Comparison of ENCODE assay signal across 21 cellular contexts in the genomic region with DNA sequence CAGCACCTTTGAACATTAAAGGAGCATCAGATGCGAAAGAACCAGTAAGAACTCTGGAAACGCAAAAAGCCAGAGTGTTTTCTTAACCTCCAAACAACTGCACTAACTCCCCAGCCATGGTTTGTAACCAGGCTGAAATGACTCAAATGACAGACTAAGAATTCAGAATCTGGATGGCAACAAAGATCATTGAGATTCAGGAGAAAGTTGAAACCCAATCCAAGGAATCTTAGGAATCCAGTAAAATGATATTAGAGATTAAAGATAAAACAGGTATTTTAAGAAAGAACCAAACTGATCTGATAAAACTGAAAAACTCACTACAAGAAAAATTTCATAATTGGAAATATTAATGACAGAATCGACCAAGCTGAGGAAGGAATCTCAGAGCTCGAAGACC.
"Had no signal": no experiment of that assay in that cellular context is flagged by ENCODE, and none has a peak within 500 bp of the region (broad histone marks: within the 10 kb centered on the region; RNA-seq: fewer than 3 reads in every experiment).

No MANE protein-coding gene starts in this region.

- H2AFZ ChIP-seq: hepatocyte, neural progenitor cell had no signal

- H3K9me3 ChIP-seq: ovary had no signal

- H3K36me3 ChIP-seq: neural progenitor cell, ovary had no signal

- H3K9me3 Mint-ChIP-seq: neural progenitor cell, type B pancreatic cell had no signal

- H3K4me3 Mint-ChIP-seq: naive thymus-derived CD4-positive, alpha-beta T cell; neural progenitor cell; type B pancreatic cell had no signal

- DNase-seq: dorsolateral prefrontal cortex; effector CD8-positive, alpha-beta T cell; foreskin melanocyte; head of caudate nucleus; kidney; left cardiac atrium; left ventricle myocardium superior; mesendoderm; naive thymus-derived CD4-positive, alpha-beta T cell; nucleus accumbens; ovary; right cardiac atrium; stimulated activated CD4-positive, alpha-beta T cell treated with anti-CD3 and anti-CD28 coated beads, Interleukin-2, amount 100 ng/mL, for 48 hours; stimulated activated naive CD4-positive, alpha-beta T cell treated with Interleukin-2 at 50 U/mL for 16 hours had no signal

- H3K27me3 Mint-ChIP-seq: naive thymus-derived CD4-positive, alpha-beta T cell; type B pancreatic cell had no signal

- H3K9ac ChIP-seq: neural progenitor cell had no signal

- ATAC-seq: left cardiac atrium; left ventricle myocardium superior; naive thymus-derived CD4-positive, alpha-beta T cell; right cardiac atrium had no signal

- H3K27ac ChIP-seq: coronary artery, hepatocyte, neural progenitor cell, ovary had no signal

- H3K27ac Mint-ChIP-seq: naive thymus-derived CD4-positive, alpha-beta T cell; neural progenitor cell; type B pancreatic cell had no signal

- H3K4me3 ChIP-seq: coronary artery, dorsolateral prefrontal cortex, hepatocyte, lung, neural progenitor cell, ovary, smooth muscle cell had no signal

- H3K27me3 ChIP-seq: dorsolateral prefrontal cortex, hepatocyte, neural progenitor cell, ovary had no signal

- H3K79me2 ChIP-seq: hepatocyte had no signal

- H3K4me1 ChIP-seq: neural progenitor cell had no signal

- H3K4me2 ChIP-seq: hepatocyte, neural progenitor cell, smooth muscle cell had no signal

- FAIRE-seq: kidney, urothelium cell line had no signal

- H3K4me1 Mint-ChIP-seq: neural progenitor cell had no signal
